In genomic region chr1:68230901-68231626, GRCh38 we compare ENCODE assay signal across 8 cellular contexts. TPM values are rescaled to one million over a fixed set of nuclear protein-coding genes. Genes with fewer than 3 reads are reported as not detected.
A peak's percentile ranks its signal among the peaks of the same experiment; 100 is the strongest.
DNase-seq lines count a peak whose midpoint lies in the region; TF ChIP-seq lines count a peak whose summit lies in the region.

No MANE protein-coding gene starts in this region.

- in situ Hi-C loops in GM13977 (cut with MboI; ENCODE audit: low pct_unique_long_range_greater_than_20kb, low sequenced_read_pairs, unreplicated experiment): no loop called here

- peak overlapping the region; percentile 74 for H3K4me3 ChIP-seq in suprapubic skin

- no peaks in the 10 kb centered on the region for H3K9me3 ChIP-seq in suprapubic skin

- no peaks in the 10 kb centered on the region for H3K27me3 ChIP-seq in suprapubic skin

- peaks cover 47% of the 10 kb centered on the region for H3K4me1 ChIP-seq in suprapubic skin

- DNase-seq in SHP77 (lab: John Stamatoyannopoulos, UW) (peak; percentile 3 to 16), SHP77 treated with DMSO at 0.1 percent for 48 hours (lab: John Stamatoyannopoulos, UW) (no peak), astrocyte of the hippocampus (ENCODE audit: low read depth, low spot score) (peak; percentile 51), kidney tubule cell (ENCODE audit: low spot score) (peak; percentile 55), suprapubic skin (ENCODE audit: low spot score in 2 of 2) (peak in 1 of 2 donors; percentile 74), erythroblast (lab: John Stamatoyannopoulos, UW) (no peak), NOMO-1 treated with dmso at 0.1 percent for 144 hours (lab: John Stamatoyannopoulos, UW; ENCODE audit: unreplicated experiment) (no peak), GM13977 (ENCODE audit: low spot score) (no peak)

- TF ChIP-seq CTCF in suprapubic skin (IDR thresholded peaks at IDR 0.05) (no peak), GM13977 (IDR thresholded peaks at IDR 0.05; ENCODE audit: extremely low read depth, insufficient read depth, missing control alignments) (no peak)

- peak overlapping the region; percentile 81 for H3K27ac ChIP-seq in suprapubic skin

- no peak for TF ChIP-seq EP300 in suprapubic skin (IDR thresholded peaks at IDR 0.05)

- TF ChIP-seq POLR2A in suprapubic skin (IDR thresholded peaks at IDR 0.05) (no peak), erythroblast (IDR thresholded peaks at IDR 0.05; ENCODE audit: low read length) (no peak)

- H3K36me3 ChIP-seq in suprapubic skin: no peaks in the 10 kb centered on the region

- 1% methylated on average over 56 of the region's 62 CpGs for WGBS in suprapubic skin

RNA-seq across cellular contexts. Expression of gene WLS, which starts 1.3 kb away (rescaled TPM):
- 10 to 100 TPM; 62.3 to 75.0 (median 70.0) TPM for total RNA-seq in suprapubic skin

Comparison
In these comparisons a context has a peak if more than half of its experiments do, and no peak if none do; other contexts are left out.
1. DNase-seq: peak in SHP77 (2 of 2), astrocyte of the hippocampus (single experiment) and kidney tubule cell (single experiment); none in SHP77 treated with DMSO at 0.1 percent for 48 hours (single experiment), erythroblast (0 of 2), NOMO-1 treated with dmso at 0.1 percent for 144 hours (single experiment) and GM13977 (single experiment).